In the genomic region with DNA sequence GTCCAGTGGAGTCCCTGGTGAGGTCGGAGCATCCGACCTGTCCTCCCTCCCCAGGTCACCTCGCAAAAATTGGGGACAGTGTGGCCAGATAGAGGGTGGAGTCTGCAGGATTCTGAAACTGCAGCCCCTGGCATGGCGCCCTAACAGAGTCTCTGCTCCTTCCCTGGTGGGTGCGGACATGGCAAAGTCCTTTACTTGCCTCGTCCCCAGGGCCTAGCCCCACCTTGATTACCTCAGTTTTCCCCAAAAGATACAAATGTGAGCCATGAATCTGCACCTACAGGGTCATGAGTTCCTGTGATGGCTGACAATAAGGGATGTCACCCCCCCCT, we compare ENCODE assay signal across 8 cellular contexts. TPM values are rescaled to one million over a fixed set of nuclear protein-coding genes. Genes with fewer than 3 reads are reported as not detected.
A peak's percentile ranks its signal among the peaks of the same experiment; 100 is the strongest.
DNase-seq lines count a peak whose midpoint lies in the region; ATAC-seq and TF ChIP-seq lines count a peak whose summit lies in the region.

No MANE protein-coding gene starts in this region.

- no peak for TF ChIP-seq EP300 in ovary (IDR thresholded peaks at IDR 0.05)

- CTCF ChIA-PET in AG04449 (lab: Yijun Ruan, JAX): interaction anchor here (0.6 to 1.7 kb wide), 17 partner anchors 8 to 62 kb away, joined by 3 to 22 read pairs (median 4); partner anchors contain the start of gene CYCS

- no peak for TF ChIP-seq CTCF in AG04449 (IDR thresholded peaks at IDR 0.05; ENCODE audit: insufficient read depth, low read length, missing control alignments)
- TF ChIP-seq CTCF in coronary artery (IDR thresholded peaks at IDR 0.05): peak; percentile 15
- no peak for TF ChIP-seq CTCF in ovary (IDR thresholded peaks at IDR 0.05)

- H3K4me1 ChIP-seq in HUES64 (ENCODE audit: insufficient read depth, low read length): peaks cover 9% of the 10 kb centered on the region
- H3K4me1 ChIP-seq in ovary (ENCODE audit: insufficient read depth): no peaks in the 10 kb centered on the region

- peak overlapping the region; percentile 52; the same call in 1 of the 2 replicates for H3K9ac ChIP-seq in HUES64 (ENCODE audit: low read depth, low read length)

- 42% methylated on average over 6 of the region's 6 CpGs for WGBS in HUES64
- 10 to 18% (median 13%) methylated on average over 6 of the region's 6 CpGs for WGBS in ovary, 3 donors

- H3K27ac ChIP-seq in HUES64 (ENCODE audit: low read depth, low read length): no peak overlapping the region
- H3K27ac ChIP-seq in coronary artery: peak overlapping the region; percentile 86 to 92
- peak overlapping the region; percentile 75 to 82 for H3K27ac ChIP-seq in ovary

- POLR2A ChIA-PET in AG04449 (lab: Yijun Ruan, JAX): no interaction called here

- peak; percentile 21 for ATAC-seq in GM19438 (IDR thresholded peaks at IDR 0.05; ENCODE audit: low read depth, unreplicated experiment)

- no peak for TF ChIP-seq POLR2A in ovary (IDR thresholded peaks at IDR 0.05)

- H3K9me3 ChIP-seq in HUES64 (ENCODE audit: insufficient read depth, low read depth, low read length) (no peaks in the 10 kb centered on the region), ovary (no peaks in the 10 kb centered on the region)

- peak overlapping the region; percentile 85 for H3K4me3 ChIP-seq in AG04449 (ENCODE audit: low read depth, low read length)
- H3K4me3 ChIP-seq in HUES64 (ENCODE audit: low read length): peak overlapping the region; percentile 52
- H3K4me3 ChIP-seq in coronary artery: peak overlapping the region; percentile 90
- H3K4me3 ChIP-seq in ovary: peak overlapping the region; percentile 86

- DNase-seq in AG04449 (ENCODE audit: low read depth, low spot score) (no peak), coronary artery (ENCODE audit: low spot score) (no peak), ovary (no peak), DMS 273 (lab: John Stamatoyannopoulos, UW; ENCODE audit: unreplicated experiment) (no peak), NCI-H526 (lab: John Stamatoyannopoulos, UW) (no peak), CD1c-positive myeloid dendritic cell (ENCODE audit: extremely low spot score) (no peak)

- intact Hi-C loops in ovary (cut with DNase I): no loop called here

- H3K36me3 ChIP-seq in HUES64 (ENCODE audit: insufficient read depth, low read length) (no peaks in the 10 kb centered on the region), ovary (no peaks in the 10 kb centered on the region)

- H3K27me3 ChIP-seq in HUES64 (ENCODE audit: insufficient read depth, low read length) (peaks cover 12% of the 10 kb centered on the region), ovary (no peaks in the 10 kb centered on the region)

RNA-seq across cellular contexts. Expression of gene NPVF, which starts 47.7 kb away (rescaled TPM):
- not detected for polyA plus RNA-seq in HUES64 (2013, experiment 1 of 2)
- not detected for polyA plus RNA-seq in HUES64 (2013, experiment 2 of 2)
- total RNA-seq in ovary: not detected
- polyA plus RNA-seq in ovary: not detected

RNA-seq across cellular contexts. Expression of gene CYCS, which starts 55.5 kb away (rescaled TPM):
- polyA plus RNA-seq in HUES64 (2013, experiment 1 of 2): 199 TPM
- polyA plus RNA-seq in HUES64 (2013, experiment 2 of 2): 216 TPM
- 10 to 100 TPM; 21.7 to 88.1 (median 46.4) TPM for total RNA-seq in ovary
- 10 to 100 TPM; 22.7 to 80.5 TPM for polyA plus RNA-seq in ovary
